8 cellular contexts compared by ENCODE assay signal in the genomic region with DNA sequence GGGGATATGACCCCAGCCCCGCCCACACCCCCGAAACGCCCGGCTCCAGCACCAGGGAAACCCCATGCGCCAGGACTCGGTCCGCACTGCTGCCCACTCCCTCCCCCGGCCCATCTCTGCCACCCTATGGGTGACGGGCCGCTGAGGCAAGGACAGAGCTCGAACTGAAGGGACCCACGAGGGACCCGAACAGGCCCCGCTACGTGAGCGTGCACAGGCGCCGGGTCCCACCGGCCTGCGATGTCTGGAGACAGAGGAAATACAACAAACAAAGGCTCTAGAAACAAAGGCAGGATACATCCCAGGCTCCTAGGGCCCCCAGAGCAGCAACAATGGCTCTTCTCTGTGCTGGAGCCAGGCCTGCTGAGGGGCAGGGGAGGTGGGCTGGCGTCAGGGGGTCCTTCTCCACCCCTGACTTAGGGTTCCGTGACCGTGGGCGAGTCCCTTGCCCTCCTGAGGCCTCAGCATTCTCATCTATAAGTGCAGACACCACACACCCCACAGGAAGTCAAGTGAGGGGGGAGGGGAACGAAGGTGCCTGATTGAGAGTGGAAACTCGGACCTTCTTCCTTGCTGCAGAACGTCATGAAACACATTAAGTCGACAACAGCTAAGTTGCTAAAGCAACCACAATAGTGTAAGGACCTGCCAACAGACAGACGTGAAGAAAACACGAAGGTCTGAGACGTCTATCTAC. TPM values are rescaled to one million over a fixed set of nuclear protein-coding genes. Genes with fewer than 3 reads are reported as not detected.
DNase-seq lines count a peak whose midpoint lies in the region; ATAC-seq and TF ChIP-seq lines count a peak whose summit lies in the region.

No MANE protein-coding gene starts in this region.

- peak overlapping the region; percentile 9 for H4K8ac ChIP-seq in mesenchymal stem cell (ENCODE audit: low read length)

- DNase-seq in RWPE1 (ENCODE audit: low spot score) (no peak), mesenchymal stem cell (no peak), NCI-H82 (lab: John Stamatoyannopoulos, UW) (no peak), SHP77 (lab: John Stamatoyannopoulos, UW) (no peak), NCI-H1694 treated with DMSO at 0.1 percent for 48 hours (lab: John Stamatoyannopoulos, UW) (no peak)
- DNase-seq in activated naive CD4-positive, alpha-beta T cell treated with anti-CD3 and anti-CD28 coated beads, Interleukin-2, amount 10 ng/mL, durations not matched to agents 7 days and 5 days: peak; percentile 86
- peak; percentile 65 to 85 for DNase-seq in stimulated activated naive CD8-positive, alpha-beta T cell treated with anti-CD3 and anti-CD28 coated beads, Interleukin-15, amount 100 ng/mL, for 72 hours

- peak overlapping the region; percentile 94 for H3K9ac ChIP-seq in mesenchymal stem cell (ENCODE audit: low read length)

- peak; percentile 80 for ATAC-seq in stimulated activated naive CD8-positive, alpha-beta T cell treated with anti-CD3 and anti-CD28 coated beads, Interleukin-15, amount 100 ng/mL, for 72 hours
- ATAC-seq in GM21367 (IDR thresholded peaks at IDR 0.05; ENCODE audit: unreplicated experiment): no peak

- no peak overlapping the region for H2BK12ac ChIP-seq in mesenchymal stem cell (ENCODE audit: low read length in 2 of 2)

- H3K27ac Mint-ChIP-seq in activated naive CD4-positive, alpha-beta T cell treated with anti-CD3 and anti-CD28 coated beads, Interleukin-2, amount 10 ng/mL, durations not matched to agents 7 days and 5 days: peak overlapping the region; percentile 90
- H3K27ac Mint-ChIP-seq in stimulated activated naive CD8-positive, alpha-beta T cell treated with anti-CD3 and anti-CD28 coated beads, Interleukin-15, amount 100 ng/mL, for 72 hours: peak overlapping the region; percentile 94 to 97

- H2BK15ac ChIP-seq in mesenchymal stem cell (ENCODE audit: low read depth, poor library complexity, severe bottlenecking): no peak overlapping the region

- peak overlapping the region in 1 of 2 experiments; percentile 91 for H3K4me3 ChIP-seq in mesenchymal stem cell (ENCODE audit: insufficient read depth in 1 of 2, low read depth in 1 of 2, low read length in 2 of 2)

- H3K9me3 ChIP-seq in mesenchymal stem cell (ENCODE audit: control insufficient read depth, low read length): no peaks in the 10 kb centered on the region

- peaks cover 37% of the 10 kb centered on the region for H3K36me3 Mint-ChIP-seq in activated naive CD4-positive, alpha-beta T cell treated with anti-CD3 and anti-CD28 coated beads, Interleukin-2, amount 10 ng/mL, durations not matched to agents 7 days and 5 days

- H3K4me2 ChIP-seq in mesenchymal stem cell (ENCODE audit: low read length, poor library complexity, severe bottlenecking): no peak overlapping the region

- H3K27ac ChIP-seq in RWPE1: peak overlapping the region; percentile 82
- H3K27ac ChIP-seq in mesenchymal stem cell (ENCODE audit: low read length, poor library complexity, severe bottlenecking): no peak overlapping the region

- no peak overlapping the region for H2BK120ac ChIP-seq in mesenchymal stem cell (ENCODE audit: low read depth, low read length)

- H4K91ac ChIP-seq in mesenchymal stem cell (ENCODE audit: low read length): no peak overlapping the region

- TF ChIP-seq CTCF in RWPE1 (conservative IDR thresholded peaks at IDR 0.05; ENCODE audit: low read depth): no peak

- POLR2A ChIA-PET in RWPE1 (lab: Yijun Ruan, JAX; ENCODE audit: low non-redundant PET): no interaction called here

- WGBS in mesenchymal stem cell: 79% methylated on average over 24 of the region's 31 CpGs

- no peak overlapping the region for H3K23ac ChIP-seq in mesenchymal stem cell (ENCODE audit: low read length in 2 of 2)

- H3K79me1 ChIP-seq in mesenchymal stem cell (replicated peaks; ENCODE audit: low read length, poor library complexity, severe bottlenecking): peaks cover 9% of the 10 kb centered on the region

- no peak overlapping the region for H3K14ac ChIP-seq in mesenchymal stem cell (ENCODE audit: low read length in 2 of 2)

- CTCF ChIA-PET in RWPE1 (lab: Yijun Ruan, JAX): no interaction called here
- CTCF ChIA-PET in activated naive CD4-positive, alpha-beta T cell treated with anti-CD3 and anti-CD28 coated beads, Interleukin-2, amount 10 ng/mL, durations not matched to agents 7 days and 5 days (lab: Charles Lee): interaction anchor here (0.6 to 1.6 kb wide), 3 partner anchors 11 to 29 kb away, joined by 3 to 5 read pairs (median 4); no protein-coding TSS in a partner anchor

- peak overlapping the region; percentile 90 for H3K4me3 Mint-ChIP-seq in activated naive CD4-positive, alpha-beta T cell treated with anti-CD3 and anti-CD28 coated beads, Interleukin-2, amount 10 ng/mL, durations not matched to agents 7 days and 5 days
- peak overlapping the region; percentile 96 to 97 for H3K4me3 Mint-ChIP-seq in stimulated activated naive CD8-positive, alpha-beta T cell treated with anti-CD3 and anti-CD28 coated beads, Interleukin-15, amount 100 ng/mL, for 72 hours

- H3K36me3 ChIP-seq in mesenchymal stem cell (ENCODE audit: control insufficient read depth in 1 of 2, insufficient read depth in 2 of 2, low read depth in 1 of 2, low read length in 2 of 2): peaks cover 0 to 34% of the 10 kb centered on the region in 2 experiments

- no peaks in the 10 kb centered on the region for H3K27me3 Mint-ChIP-seq in activated naive CD4-positive, alpha-beta T cell treated with anti-CD3 and anti-CD28 coated beads, Interleukin-2, amount 10 ng/mL, durations not matched to agents 7 days and 5 days
- H3K27me3 Mint-ChIP-seq in stimulated activated naive CD8-positive, alpha-beta T cell treated with anti-CD3 and anti-CD28 coated beads, Interleukin-15, amount 100 ng/mL, for 72 hours: no peaks in the 10 kb centered on the region

- no peaks in the 10 kb centered on the region for H3K9me3 Mint-ChIP-seq in activated naive CD4-positive, alpha-beta T cell treated with anti-CD3 and anti-CD28 coated beads, Interleukin-2, amount 10 ng/mL, durations not matched to agents 7 days and 5 days
- no peaks in the 10 kb centered on the region for H3K9me3 Mint-ChIP-seq in stimulated activated naive CD8-positive, alpha-beta T cell treated with anti-CD3 and anti-CD28 coated beads, Interleukin-15, amount 100 ng/mL, for 72 hours

- no peaks in the 10 kb centered on the region for H3K27me3 ChIP-seq in mesenchymal stem cell (ENCODE audit: control insufficient read depth in 1 of 2, insufficient read depth in 1 of 2, low read length in 2 of 2)

- H3K4ac ChIP-seq in mesenchymal stem cell (ENCODE audit: low read depth in 1 of 2, low read length in 2 of 2): peak overlapping the region in 1 of 2 experiments; percentile 24

- H3K18ac ChIP-seq in mesenchymal stem cell (ENCODE audit: low read depth in 1 of 2, low read length in 2 of 2): peak overlapping the region in 1 of 2 experiments; percentile 11

- no peak overlapping the region for H2AFZ ChIP-seq in mesenchymal stem cell (ENCODE audit: low read depth, low read length)

- H2BK5ac ChIP-seq in mesenchymal stem cell (ENCODE audit: low read depth, low read length, poor library complexity, severe bottlenecking): no peak overlapping the region

- H3K4me1 ChIP-seq in mesenchymal stem cell (ENCODE audit: control insufficient read depth, insufficient read depth, low read depth, low read length): peaks cover 29% of the 10 kb centered on the region

- H3K4me1 Mint-ChIP-seq in activated naive CD4-positive, alpha-beta T cell treated with anti-CD3 and anti-CD28 coated beads, Interleukin-2, amount 10 ng/mL, durations not matched to agents 7 days and 5 days: peaks cover 45% of the 10 kb centered on the region
- peaks cover 52% of the 10 kb centered on the region for H3K4me1 Mint-ChIP-seq in stimulated activated naive CD8-positive, alpha-beta T cell treated with anti-CD3 and anti-CD28 coated beads, Interleukin-15, amount 100 ng/mL, for 72 hours

- no peak overlapping the region for H2AK5ac ChIP-seq in mesenchymal stem cell (ENCODE audit: low read length, severe bottlenecking)

RNA-seq across cellular contexts. Expression of a gene that starts 3.1 kb away (rescaled TPM):
- polyA plus RNA-seq in mesenchymal stem cell (2013, experiment 1 of 2): 60.5 TPM
- polyA plus RNA-seq in mesenchymal stem cell (2013, experiment 2 of 2): 60.5 TPM

RNA-seq across cellular contexts. Expression of a gene that starts 18.9 kb away (rescaled TPM):
- 25.8 TPM for polyA plus RNA-seq in mesenchymal stem cell (2013, experiment 1 of 2)
- polyA plus RNA-seq in mesenchymal stem cell (2013, experiment 2 of 2): 28.0 TPM

RNA-seq across cellular contexts. Expression of a gene that starts 23.0 kb away (rescaled TPM):
- polyA plus RNA-seq in mesenchymal stem cell (2013, experiment 1 of 2): 4.9 TPM
- polyA plus RNA-seq in mesenchymal stem cell (2013, experiment 2 of 2): 4.9 TPM

RNA-seq across cellular contexts. Expression of a gene that starts 23.0 kb away (rescaled TPM):
- polyA plus RNA-seq in mesenchymal stem cell (2013, experiment 1 of 2): 66.6 TPM
- 67.9 TPM for polyA plus RNA-seq in mesenchymal stem cell (2013, experiment 2 of 2)

RNA-seq across cellular contexts. Expression of a gene that starts 34.0 kb away (rescaled TPM):
- 16.0 TPM for polyA plus RNA-seq in mesenchymal stem cell (2013, experiment 1 of 2)
- 14.2 TPM for polyA plus RNA-seq in mesenchymal stem cell (2013, experiment 2 of 2)

Comparison
In these comparisons a context has a peak if more than half of its experiments do, and no peak if none do; other contexts are left out.
1. DNase-seq: peak in activated naive CD4-positive, alpha-beta T cell treated with anti-CD3 and anti-CD28 coated beads, Interleukin-2, amount 10 ng/mL, durations not matched to agents 7 days and 5 days (single experiment) and stimulated activated naive CD8-positive, alpha-beta T cell treated with anti-CD3 and anti-CD28 coated beads, Interleukin-15, amount 100 ng/mL, for 72 hours (2 of 2); none in RWPE1 (single experiment), mesenchymal stem cell (single experiment), NCI-H82 (single experiment), SHP77 (0 of 2) and NCI-H1694 treated with DMSO at 0.1 percent for 48 hours (single experiment).